19 cellular contexts compared by ENCODE assay signal in the genomic region with DNA sequence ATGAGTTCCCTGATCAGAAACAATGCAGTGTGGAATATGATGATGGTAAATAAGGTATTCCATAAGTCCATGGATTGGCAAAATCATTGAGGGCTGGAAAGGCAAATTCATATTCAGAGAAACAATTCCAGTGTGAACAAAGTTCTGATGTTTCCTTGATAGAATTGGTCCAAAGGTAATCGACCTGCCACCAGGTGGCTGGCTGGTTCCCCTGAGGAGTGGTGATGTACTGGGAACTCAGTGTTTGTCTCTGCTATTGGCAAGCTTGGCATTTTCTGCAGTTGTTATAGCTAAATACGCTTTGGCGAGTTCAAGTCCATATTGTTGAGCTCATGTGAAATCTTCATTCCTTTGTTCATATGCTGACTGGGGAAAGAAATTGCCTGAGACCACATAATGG.
DNase-seq lines count a peak whose midpoint lies in the region; ATAC-seq and TF ChIP-seq lines count a peak whose summit lies in the region.
"Had no signal": no experiment of that assay in that cellular context is flagged by ENCODE, and none has a peak within 500 bp of the region (broad histone marks: within the 10 kb centered on the region; RNA-seq: fewer than 3 reads in every experiment).

No MANE protein-coding gene starts in this region.

- POLR2A ChIA-PET in WTC11 (lab: Charles Lee): no interaction called here

- no peaks in the 10 kb centered on the region for H3K9me3 ChIP-seq in endodermal cell (ENCODE audit: control insufficient read depth, low read length)
- H3K9me3 ChIP-seq: A549 had no signal

- 63 to 85% methylated on average over 2 to 3 of the region's 3 CpGs for WGBS in endodermal cell (ENCODE audit: insufficient coverage in 1 of 2, insufficient read length in 1 of 2), 2 experiments

- H3K27ac Mint-ChIP-seq in WTC11 (no peak overlapping the region), endodermal cell (no peak overlapping the region)
- no peak overlapping the region for H3K27ac Mint-ChIP-seq in activated CD8-positive, alpha-beta memory T cell treated with anti-CD3 and anti-CD28 coated beads, Interleukin-2, amount 10 ng/mL, durations not matched to agents 7 days and 5 days
- H3K27ac Mint-ChIP-seq: CD14-positive monocyte; CD4-positive, alpha-beta memory T cell; IgD-negative memory B cell had no signal

- no peak for TF ChIP-seq CTCF in WTC11 (IDR thresholded peaks at IDR 0.05)
- TF ChIP-seq CTCF in endodermal cell (conservative IDR thresholded peaks at IDR 0.05): peak; percentile 63

- H3K36me3 Mint-ChIP-seq in WTC11 (no peaks in the 10 kb centered on the region), endodermal cell (ENCODE audit: low read depth) (no peaks in the 10 kb centered on the region)
- no peaks in the 10 kb centered on the region for H3K36me3 Mint-ChIP-seq in activated CD8-positive, alpha-beta memory T cell treated with anti-CD3 and anti-CD28 coated beads, Interleukin-2, amount 10 ng/mL, durations not matched to agents 7 days and 5 days
- H3K36me3 Mint-ChIP-seq: CD14-positive monocyte; CD4-positive, alpha-beta memory T cell; IgD-negative memory B cell had no signal

- ATAC-seq in WTC11 (peak; percentile 41; the same call in 1 of the 2 replicates), GM18909 (IDR thresholded peaks at IDR 0.05; ENCODE audit: poor library complexity, unreplicated experiment) (no peak), GM19467 (IDR thresholded peaks at IDR 0.05; ENCODE audit: unreplicated experiment) (no peak)
- no peak for ATAC-seq in activated CD8-positive, alpha-beta memory T cell treated with anti-CD3 and anti-CD28 coated beads, Interleukin-2, amount 10 ng/mL, durations not matched to agents 7 days and 5 days
- ATAC-seq: A549, HepG2 had no signal

- no peak overlapping the region for H3K4me3 ChIP-seq in endodermal cell (ENCODE audit: low read length)
- H3K4me3 ChIP-seq: A549, GM23248 had no signal

- H3K27ac ChIP-seq in endodermal cell (ENCODE audit: low read depth, low read length): no peak overlapping the region
- H3K27ac ChIP-seq: 22Rv1, A549, GM23248 had no signal

- no peaks in the 10 kb centered on the region for H3K9me3 Mint-ChIP-seq in WTC11
- H3K9me3 Mint-ChIP-seq in endodermal cell: no peaks in the 10 kb centered on the region
- no peaks in the 10 kb centered on the region for H3K9me3 Mint-ChIP-seq in activated CD8-positive, alpha-beta memory T cell treated with anti-CD3 and anti-CD28 coated beads, Interleukin-2, amount 10 ng/mL, durations not matched to agents 7 days and 5 days (ENCODE audit: low read depth)
- H3K9me3 Mint-ChIP-seq: IgD-negative memory B cell had no signal

- H3K4me3 Mint-ChIP-seq in WTC11 (no peak overlapping the region), endodermal cell (no peak overlapping the region)
- no peak overlapping the region for H3K4me3 Mint-ChIP-seq in activated CD8-positive, alpha-beta memory T cell treated with anti-CD3 and anti-CD28 coated beads, Interleukin-2, amount 10 ng/mL, durations not matched to agents 7 days and 5 days
- H3K4me3 Mint-ChIP-seq: CD14-positive monocyte; CD4-positive, alpha-beta memory T cell; IgD-negative memory B cell had no signal

- peaks cover 52% of the 10 kb centered on the region for H3K27me3 ChIP-seq in endodermal cell (ENCODE audit: control insufficient read depth, insufficient read depth, low read length, poor library complexity, severe bottlenecking)

- no peaks in the 10 kb centered on the region for H3K4me1 ChIP-seq in endodermal cell (ENCODE audit: control insufficient read depth, insufficient read depth, low read length)
- H3K4me1 ChIP-seq: A549 had no signal

- no peak overlapping the region for H3K9ac ChIP-seq in endodermal cell (ENCODE audit: extremely low read depth, low read length, poor library complexity, severe bottlenecking)
- H3K9ac ChIP-seq: GM23248 had no signal

- CTCF ChIA-PET in WTC11 (lab: Charles Lee): interaction anchor here (1.7 kb wide), 1 partner anchor 9 kb away, joined by 10 read pairs; no protein-coding TSS in a partner anchor
- CTCF ChIA-PET in activated CD8-positive, alpha-beta memory T cell treated with anti-CD3 and anti-CD28 coated beads, Interleukin-2, amount 10 ng/mL, durations not matched to agents 7 days and 5 days (lab: Charles Lee): no interaction called here

- H3K36me3 ChIP-seq in endodermal cell (ENCODE audit: control insufficient read depth, insufficient read depth, low read length): no peaks in the 10 kb centered on the region

- H3K27me3 Mint-ChIP-seq in WTC11 (ENCODE audit: low read depth) (peaks cover 13% of the 10 kb centered on the region), endodermal cell (ENCODE audit: insufficient read depth) (peaks cover 66% of the 10 kb centered on the region)
- no peaks in the 10 kb centered on the region for H3K27me3 Mint-ChIP-seq in activated CD8-positive, alpha-beta memory T cell treated with anti-CD3 and anti-CD28 coated beads, Interleukin-2, amount 10 ng/mL, durations not matched to agents 7 days and 5 days

- H3K4me1 Mint-ChIP-seq in WTC11: no peaks in the 10 kb centered on the region
- H3K4me1 Mint-ChIP-seq in endodermal cell: no peaks in the 10 kb centered on the region
- H3K4me1 Mint-ChIP-seq in activated CD8-positive, alpha-beta memory T cell treated with anti-CD3 and anti-CD28 coated beads, Interleukin-2, amount 10 ng/mL, durations not matched to agents 7 days and 5 days: no peaks in the 10 kb centered on the region
- H3K4me1 Mint-ChIP-seq: CD14-positive monocyte; CD4-positive, alpha-beta memory T cell; IgD-negative memory B cell had no signal

- peak; percentile 9 for DNase-seq in DMS53 (lab: John Stamatoyannopoulos, UW)
- DNase-seq in DMS53 treated with DMSO at 0.1 percent for 48 hours (lab: John Stamatoyannopoulos, UW; ENCODE audit: unreplicated experiment): no peak
- DNase-seq in WTC11 (ENCODE audit: low spot score): no peak
- peak; percentile 59 for DNase-seq in endodermal cell
- DNase-seq in NCI-H510A treated with DMSO at 0.1 percent for 48 hours (lab: John Stamatoyannopoulos, UW): no peak
- DNase-seq in activated CD8-positive, alpha-beta memory T cell treated with anti-CD3 and anti-CD28 coated beads, Interleukin-2, amount 10 ng/mL, durations not matched to agents 7 days and 5 days: no peak
- DNase-seq: AML-193; Calu3; CD4-positive, alpha-beta memory T cell; GM23248; H7; KBM-7 had no signal

TF ChIP-seq in WTC11, 78 proteins besides CTCF, POLR2A, EP300 and RAD21 (continues in another document):
- TF ChIP-seq, protein P1, sequence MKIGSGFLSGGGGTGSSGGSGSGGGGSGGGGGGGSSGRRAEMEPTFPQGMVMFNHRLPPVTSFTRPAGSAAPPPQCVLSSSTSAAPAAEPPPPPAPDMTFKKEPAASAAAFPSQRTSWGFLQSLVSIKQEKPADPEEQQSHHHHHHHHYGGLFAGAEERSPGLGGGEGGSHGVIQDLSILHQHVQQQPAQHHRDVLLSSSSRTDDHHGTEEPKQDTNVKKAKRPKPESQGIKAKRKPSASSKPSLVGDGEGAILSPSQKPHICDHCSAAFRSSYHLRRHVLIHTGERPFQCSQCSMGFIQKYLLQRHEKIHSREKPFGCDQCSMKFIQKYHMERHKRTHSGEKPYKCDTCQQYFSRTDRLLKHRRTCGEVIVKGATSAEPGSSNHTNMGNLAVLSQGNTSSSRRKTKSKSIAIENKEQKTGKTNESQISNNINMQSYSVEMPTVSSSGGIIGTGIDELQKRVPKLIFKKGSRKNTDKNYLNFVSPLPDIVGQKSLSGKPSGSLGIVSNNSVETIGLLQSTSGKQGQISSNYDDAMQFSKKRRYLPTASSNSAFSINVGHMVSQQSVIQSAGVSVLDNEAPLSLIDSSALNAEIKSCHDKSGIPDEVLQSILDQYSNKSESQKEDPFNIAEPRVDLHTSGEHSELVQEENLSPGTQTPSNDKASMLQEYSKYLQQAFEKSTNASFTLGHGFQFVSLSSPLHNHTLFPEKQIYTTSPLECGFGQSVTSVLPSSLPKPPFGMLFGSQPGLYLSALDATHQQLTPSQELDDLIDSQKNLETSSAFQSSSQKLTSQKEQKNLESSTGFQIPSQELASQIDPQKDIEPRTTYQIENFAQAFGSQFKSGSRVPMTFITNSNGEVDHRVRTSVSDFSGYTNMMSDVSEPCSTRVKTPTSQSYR (CRISPR knock-in tag; IDR thresholded peaks at IDR 0.05): no peak
- TF ChIP-seq TP53 (CRISPR knock-in tag; IDR thresholded peaks at IDR 0.05) (no peak), ZNF416 (CRISPR knock-in tag; IDR thresholded peaks at IDR 0.05) (no peak), TCF7 (CRISPR knock-in tag; IDR thresholded peaks at IDR 0.05; ENCODE audit: low read depth) (no peak), JAZF1 (CRISPR knock-in tag; IDR thresholded peaks at IDR 0.05) (no peak), TEAD4 (CRISPR knock-in tag; IDR thresholded peaks at IDR 0.05) (no peak), ESRRA (CRISPR knock-in tag; IDR thresholded peaks at IDR 0.05; ENCODE audit: borderline replicate concordance) (no peak)
- TF ChIP-seq, protein P2, sequence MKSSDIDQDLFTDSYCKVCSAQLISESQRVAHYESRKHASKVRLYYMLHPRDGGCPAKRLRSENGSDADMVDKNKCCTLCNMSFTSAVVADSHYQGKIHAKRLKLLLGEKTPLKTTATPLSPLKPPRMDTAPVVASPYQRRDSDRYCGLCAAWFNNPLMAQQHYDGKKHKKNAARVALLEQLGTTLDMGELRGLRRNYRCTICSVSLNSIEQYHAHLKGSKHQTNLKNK (CRISPR knock-in tag; IDR thresholded peaks at IDR 0.05): no peak
- TF ChIP-seq, protein P3, sequence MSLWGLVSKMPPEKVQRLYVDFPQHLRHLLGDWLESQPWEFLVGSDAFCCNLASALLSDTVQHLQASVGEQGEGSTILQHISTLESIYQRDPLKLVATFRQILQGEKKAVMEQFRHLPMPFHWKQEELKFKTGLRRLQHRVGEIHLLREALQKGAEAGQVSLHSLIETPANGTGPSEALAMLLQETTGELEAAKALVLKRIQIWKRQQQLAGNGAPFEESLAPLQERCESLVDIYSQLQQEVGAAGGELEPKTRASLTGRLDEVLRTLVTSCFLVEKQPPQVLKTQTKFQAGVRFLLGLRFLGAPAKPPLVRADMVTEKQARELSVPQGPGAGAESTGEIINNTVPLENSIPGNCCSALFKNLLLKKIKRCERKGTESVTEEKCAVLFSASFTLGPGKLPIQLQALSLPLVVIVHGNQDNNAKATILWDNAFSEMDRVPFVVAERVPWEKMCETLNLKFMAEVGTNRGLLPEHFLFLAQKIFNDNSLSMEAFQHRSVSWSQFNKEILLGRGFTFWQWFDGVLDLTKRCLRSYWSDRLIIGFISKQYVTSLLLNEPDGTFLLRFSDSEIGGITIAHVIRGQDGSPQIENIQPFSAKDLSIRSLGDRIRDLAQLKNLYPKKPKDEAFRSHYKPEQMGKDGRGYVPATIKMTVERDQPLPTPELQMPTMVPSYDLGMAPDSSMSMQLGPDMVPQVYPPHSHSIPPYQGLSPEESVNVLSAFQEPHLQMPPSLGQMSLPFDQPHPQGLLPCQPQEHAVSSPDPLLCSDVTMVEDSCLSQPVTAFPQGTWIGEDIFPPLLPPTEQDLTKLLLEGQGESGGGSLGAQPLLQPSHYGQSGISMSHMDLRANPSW (CRISPR knock-in tag; conservative IDR thresholded peaks at IDR 0.05; ENCODE audit: low read depth): no peak

Comparison
In these comparisons a context has a peak if more than half of its experiments do, and no peak if none do; other contexts are left out.
1. DNase-seq: peak in DMS53 (single experiment) and endodermal cell (single experiment); none in DMS53 treated with DMSO at 0.1 percent for 48 hours (single experiment), WTC11 (single experiment), NCI-H510A treated with DMSO at 0.1 percent for 48 hours (single experiment) and activated CD8-positive, alpha-beta memory T cell treated with anti-CD3 and anti-CD28 coated beads, Interleukin-2, amount 10 ng/mL, durations not matched to agents 7 days and 5 days (single experiment).